Comparison of ENCODE assay signal across 2 cellular contexts in the genomic region with DNA sequence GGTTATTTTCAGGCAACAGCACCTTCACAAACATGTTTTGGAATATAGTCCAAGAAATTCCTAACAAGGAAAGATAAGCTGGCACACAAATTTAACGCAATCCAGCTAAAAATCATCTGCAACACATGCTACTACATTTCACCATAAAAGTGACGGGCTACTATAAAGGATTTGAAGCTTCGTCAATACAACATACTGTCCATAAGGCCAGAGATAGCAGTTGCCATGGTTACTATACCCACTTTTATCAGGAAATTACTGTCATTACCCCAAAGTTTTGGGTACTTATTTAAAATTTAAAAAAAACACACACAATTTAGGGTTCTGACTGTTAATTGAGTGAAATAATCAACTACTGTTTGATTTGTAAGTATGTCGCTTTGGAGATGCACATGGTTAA.
A peak's percentile ranks its signal among the peaks of the same experiment; 100 is the strongest.
TF ChIP-seq lines count a peak whose summit lies in the region.

No MANE protein-coding gene starts in this region.

TF ChIP-seq in K562, 482 proteins besides CTCF, POLR2A, EP300 and RAD21:
- no peak for TF ChIP-seq HDAC6 (IDR thresholded peaks at IDR 0.05; ENCODE audit: low read depth, low read length)
- TF ChIP-seq BACH1 (tag; IDR thresholded peaks at IDR 0.05) = 0 out of 2 replicates have a peak, but pooled peaks have one; percentile 29
- TF ChIP-seq MYNN (IDR thresholded peaks at IDR 0.05) = peak; percentile 96
- no peak for TF ChIP-seq MYNN (CRISPR knock-in tag; IDR thresholded peaks at IDR 0.05)
- no peak for TF ChIP-seq WHSC1 (IDR thresholded peaks at IDR 0.05; ENCODE audit: low read length)
- no peak for TF ChIP-seq TEAD2 (tag; IDR thresholded peaks at IDR 0.05)
- TF ChIP-seq TGIF2 (CRISPR knock-in tag; IDR thresholded peaks at IDR 0.05) = no peak
- no peak for TF ChIP-seq SAP30 (IDR thresholded peaks at IDR 0.05; ENCODE audit: borderline replicate concordance, insufficient read depth, low read depth, low read length, poor library complexity, severe bottlenecking)
- peak in 1 of 2 experiments; percentile 74; a peak in 1 of 4 replicates for TF ChIP-seq CSDE1 (IDR thresholded peaks at IDR 0.05)
- no peak for TF ChIP-seq DDX20 (tag; IDR thresholded peaks at IDR 0.05; ENCODE audit: low read depth)
- TF ChIP-seq, protein P1, sequence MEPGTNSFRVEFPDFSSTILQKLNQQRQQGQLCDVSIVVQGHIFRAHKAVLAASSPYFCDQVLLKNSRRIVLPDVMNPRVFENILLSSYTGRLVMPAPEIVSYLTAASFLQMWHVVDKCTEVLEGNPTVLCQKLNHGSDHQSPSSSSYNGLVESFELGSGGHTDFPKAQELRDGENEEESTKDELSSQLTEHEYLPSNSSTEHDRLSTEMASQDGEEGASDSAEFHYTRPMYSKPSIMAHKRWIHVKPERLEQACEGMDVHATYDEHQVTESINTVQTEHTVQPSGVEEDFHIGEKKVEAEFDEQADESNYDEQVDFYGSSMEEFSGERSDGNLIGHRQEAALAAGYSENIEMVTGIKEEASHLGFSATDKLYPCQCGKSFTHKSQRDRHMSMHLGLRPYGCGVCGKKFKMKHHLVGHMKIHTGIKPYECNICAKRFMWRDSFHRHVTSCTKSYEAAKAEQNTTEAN (CRISPR knock-in tag; IDR thresholded peaks at IDR 0.05) = no peak
- TF ChIP-seq L3MBTL2 (IDR thresholded peaks at IDR 0.05) = 0 out of 2 replicates have a peak, but pooled peaks have one; percentile 18
- TF ChIP-seq RFX1 (IDR thresholded peaks at IDR 0.05) = peak; percentile 97
- TF ChIP-seq SMARCA4 (IDR thresholded peaks at IDR 0.05) = 0 out of 2 replicates have a peak, but pooled peaks have one; percentile 6
- no peak for TF ChIP-seq ELF4 (CRISPR knock-in tag; IDR thresholded peaks at IDR 0.05)
- TF ChIP-seq BHLHE40 (IDR thresholded peaks at IDR 0.05; ENCODE audit: low read length) = no peak
- TF ChIP-seq SIX5 (IDR thresholded peaks at IDR 0.05; ENCODE audit: borderline replicate concordance in 1 of 2, insufficient read depth in 1 of 2, low read depth in 1 of 2, low read length in 2 of 2) = no peak
- no peak for TF ChIP-seq GABPB2 (CRISPR knock-in tag; conservative IDR thresholded peaks at IDR 0.05)
- no peak for TF ChIP-seq NFYB (IDR thresholded peaks at IDR 0.05; ENCODE audit: extremely low read depth, insufficient read length)

TF ChIP-seq in WTC11, 78 proteins besides CTCF, POLR2A, EP300 and RAD21:
- TF ChIP-seq GABPB1 (CRISPR knock-in tag; IDR thresholded peaks at IDR 0.05) (no peak), CBFB (CRISPR knock-in tag; IDR thresholded peaks at IDR 0.05; ENCODE audit: low read depth) (no peak), ZNF425 (CRISPR knock-in tag; conservative IDR thresholded peaks at IDR 0.05) (no peak), ZNF423 (CRISPR knock-in tag; IDR thresholded peaks at IDR 0.05) (no peak), ZMAT4 (CRISPR knock-in tag; IDR thresholded peaks at IDR 0.05) (no peak), EMX1 (CRISPR knock-in tag; IDR thresholded peaks at IDR 0.05) (no peak), ERG (CRISPR knock-in tag; IDR thresholded peaks at IDR 0.05) (no peak), ZNF396 (CRISPR knock-in tag; IDR thresholded peaks at IDR 0.05; ENCODE audit: borderline replicate concordance) (no peak), ZNF219 (CRISPR knock-in tag; IDR thresholded peaks at IDR 0.05; ENCODE audit: borderline replicate concordance) (no peak), PRDM15 (CRISPR knock-in tag; IDR thresholded peaks at IDR 0.05) (no peak), ZBTB21 (CRISPR knock-in tag; IDR thresholded peaks at IDR 0.05; ENCODE audit: borderline replicate concordance) (no peak), TEAD1 (CRISPR knock-in tag; IDR thresholded peaks at IDR 0.05) (no peak), KAT7 (CRISPR knock-in tag; IDR thresholded peaks at IDR 0.05; ENCODE audit: borderline replicate concordance) (no peak), MXD4 (CRISPR knock-in tag; IDR thresholded peaks at IDR 0.05; ENCODE audit: borderline replicate concordance) (no peak), AR (CRISPR knock-in tag; IDR thresholded peaks at IDR 0.05) (no peak)
- TF ChIP-seq, protein P2, sequence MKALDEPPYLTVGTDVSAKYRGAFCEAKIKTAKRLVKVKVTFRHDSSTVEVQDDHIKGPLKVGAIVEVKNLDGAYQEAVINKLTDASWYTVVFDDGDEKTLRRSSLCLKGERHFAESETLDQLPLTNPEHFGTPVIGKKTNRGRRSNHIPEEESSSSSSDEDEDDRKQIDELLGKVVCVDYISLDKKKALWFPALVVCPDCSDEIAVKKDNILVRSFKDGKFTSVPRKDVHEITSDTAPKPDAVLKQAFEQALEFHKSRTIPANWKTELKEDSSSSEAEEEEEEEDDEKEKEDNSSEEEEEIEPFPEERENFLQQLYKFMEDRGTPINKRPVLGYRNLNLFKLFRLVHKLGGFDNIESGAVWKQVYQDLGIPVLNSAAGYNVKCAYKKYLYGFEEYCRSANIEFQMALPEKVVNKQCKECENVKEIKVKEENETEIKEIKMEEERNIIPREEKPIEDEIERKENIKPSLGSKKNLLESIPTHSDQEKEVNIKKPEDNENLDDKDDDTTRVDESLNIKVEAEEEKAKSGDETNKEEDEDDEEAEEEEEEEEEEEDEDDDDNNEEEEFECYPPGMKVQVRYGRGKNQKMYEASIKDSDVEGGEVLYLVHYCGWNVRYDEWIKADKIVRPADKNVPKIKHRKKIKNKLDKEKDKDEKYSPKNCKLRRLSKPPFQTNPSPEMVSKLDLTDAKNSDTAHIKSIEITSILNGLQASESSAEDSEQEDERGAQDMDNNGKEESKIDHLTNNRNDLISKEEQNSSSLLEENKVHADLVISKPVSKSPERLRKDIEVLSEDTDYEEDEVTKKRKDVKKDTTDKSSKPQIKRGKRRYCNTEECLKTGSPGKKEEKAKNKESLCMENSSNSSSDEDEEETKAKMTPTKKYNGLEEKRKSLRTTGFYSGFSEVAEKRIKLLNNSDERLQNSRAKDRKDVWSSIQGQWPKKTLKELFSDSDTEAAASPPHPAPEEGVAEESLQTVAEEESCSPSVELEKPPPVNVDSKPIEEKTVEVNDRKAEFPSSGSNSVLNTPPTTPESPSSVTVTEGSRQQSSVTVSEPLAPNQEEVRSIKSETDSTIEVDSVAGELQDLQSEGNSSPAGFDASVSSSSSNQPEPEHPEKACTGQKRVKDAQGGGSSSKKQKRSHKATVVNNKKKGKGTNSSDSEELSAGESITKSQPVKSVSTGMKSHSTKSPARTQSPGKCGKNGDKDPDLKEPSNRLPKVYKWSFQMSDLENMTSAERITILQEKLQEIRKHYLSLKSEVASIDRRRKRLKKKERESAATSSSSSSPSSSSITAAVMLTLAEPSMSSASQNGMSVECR (CRISPR knock-in tag; IDR thresholded peaks at IDR 0.05; ENCODE audit: borderline replicate concordance) = no peak
- TF ChIP-seq, protein P3, sequence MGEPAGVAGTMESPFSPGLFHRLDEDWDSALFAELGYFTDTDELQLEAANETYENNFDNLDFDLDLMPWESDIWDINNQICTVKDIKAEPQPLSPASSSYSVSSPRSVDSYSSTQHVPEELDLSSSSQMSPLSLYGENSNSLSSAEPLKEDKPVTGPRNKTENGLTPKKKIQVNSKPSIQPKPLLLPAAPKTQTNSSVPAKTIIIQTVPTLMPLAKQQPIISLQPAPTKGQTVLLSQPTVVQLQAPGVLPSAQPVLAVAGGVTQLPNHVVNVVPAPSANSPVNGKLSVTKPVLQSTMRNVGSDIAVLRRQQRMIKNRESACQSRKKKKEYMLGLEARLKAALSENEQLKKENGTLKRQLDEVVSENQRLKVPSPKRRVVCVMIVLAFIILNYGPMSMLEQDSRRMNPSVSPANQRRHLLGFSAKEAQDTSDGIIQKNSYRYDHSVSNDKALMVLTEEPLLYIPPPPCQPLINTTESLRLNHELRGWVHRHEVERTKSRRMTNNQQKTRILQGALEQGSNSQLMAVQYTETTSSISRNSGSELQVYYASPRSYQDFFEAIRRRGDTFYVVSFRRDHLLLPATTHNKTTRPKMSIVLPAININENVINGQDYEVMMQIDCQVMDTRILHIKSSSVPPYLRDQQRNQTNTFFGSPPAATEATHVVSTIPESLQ (CRISPR knock-in tag; IDR thresholded peaks at IDR 0.05) = no peak
- TF ChIP-seq, protein P1 (CRISPR knock-in tag; IDR thresholded peaks at IDR 0.05) = no peak
- TF ChIP-seq, protein P4, sequence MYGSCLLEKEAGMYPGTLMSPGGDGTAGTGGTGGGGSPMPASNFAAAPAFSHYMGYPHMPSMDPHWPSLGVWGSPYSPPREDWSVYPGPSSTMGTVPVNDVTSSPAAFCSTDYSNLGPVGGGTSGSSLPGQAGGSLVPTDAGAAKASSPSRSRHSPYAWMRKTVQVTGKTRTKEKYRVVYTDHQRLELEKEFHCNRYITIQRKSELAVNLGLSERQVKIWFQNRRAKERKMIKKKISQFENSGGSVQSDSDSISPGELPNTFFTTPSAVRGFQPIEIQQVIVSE (CRISPR knock-in tag; IDR thresholded peaks at IDR 0.05; ENCODE audit: borderline replicate concordance) = no peak
